ENCODE assay signal across 17 cellular contexts in the genomic region with DNA sequence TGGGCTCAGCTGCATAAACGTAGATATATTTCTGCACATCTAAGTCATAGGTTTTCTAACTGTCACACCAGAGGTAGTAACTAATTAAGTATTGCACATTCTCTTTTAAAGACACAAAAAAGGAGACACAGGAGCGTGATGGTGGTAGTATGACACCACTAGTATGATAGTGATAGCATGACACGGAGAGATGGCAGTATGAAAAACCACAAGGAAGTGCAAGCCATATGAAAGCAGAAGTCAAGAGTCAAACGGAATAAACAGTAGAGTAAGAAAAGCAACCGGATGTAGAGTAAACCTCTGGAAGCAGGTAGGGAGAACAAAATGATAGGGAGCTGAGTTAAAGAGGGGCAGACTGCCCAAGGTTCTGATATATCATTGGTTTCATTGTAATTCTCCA.
DNase-seq lines count a peak whose midpoint lies in the region; ATAC-seq, FAIRE-seq and TF ChIP-seq lines count a peak whose summit lies in the region.
"Had no signal": no experiment of that assay in that cellular context is flagged by ENCODE, and none has a peak within 500 bp of the region (broad histone marks: within the 10 kb centered on the region; RNA-seq: fewer than 3 reads in every experiment).

No MANE protein-coding gene starts in this region.

- no peaks in the 10 kb centered on the region for H3K79me1 ChIP-seq in H1 (ENCODE audit: low read depth, low read length)

- H3K36me3 Mint-ChIP-seq in CD8-positive, alpha-beta memory T cell: no peaks in the 10 kb centered on the region
- H3K36me3 Mint-ChIP-seq in activated naive CD8-positive, alpha-beta T cell treated with anti-CD3 and anti-CD28 coated beads, Interleukin-2, amount 50 U/mL, for 24 hours (ENCODE audit: low read depth): no peaks in the 10 kb centered on the region

- H2BK5ac ChIP-seq in H1 (ENCODE audit: low read depth, low read length): no peak overlapping the region

- H2AFZ ChIP-seq in H1 (ENCODE audit: low read length): 0 out of 2 replicates have a peak overlapping the region, but pooled peaks have one; percentile 1

- H2BK12ac ChIP-seq in H1 (ENCODE audit: low read depth, low read length): no peak overlapping the region

- H3K9me3 ChIP-seq in H1 (ENCODE audit: insufficient read depth in 2 of 2, low read depth in 1 of 2, low read length in 1 of 2): no peaks in the 10 kb centered on the region
- H3K9me3 ChIP-seq in CD8-positive, alpha-beta memory T cell (ENCODE audit: low read length): no peaks in the 10 kb centered on the region
- H3K9me3 ChIP-seq: body of pancreas, stomach had no signal

- no peak for FAIRE-seq in H1 (lab: Jason Lieb, UNC)
- FAIRE-seq: GM12891 had no signal

- no peaks in the 10 kb centered on the region for H3K4me1 ChIP-seq in H1 (replicated peaks in 1 of 4; ENCODE audit: control insufficient read depth in 3 of 4, insufficient read depth in 4 of 4, low read length in 3 of 4)
- H3K4me1 ChIP-seq in CD8-positive, alpha-beta memory T cell (ENCODE audit: insufficient read depth, low read length): no peaks in the 10 kb centered on the region
- H3K4me1 ChIP-seq: body of pancreas, stomach had no signal

- TF ChIP-seq RAD21 in H1 (IDR thresholded peaks at IDR 0.05 in 1 of 2, conservative IDR thresholded peaks at IDR 0.05 in 1 of 2; ENCODE audit: low read depth in 2 of 2, low read length in 2 of 2): no peak

- H2BK120ac ChIP-seq in H1 (replicated peaks; ENCODE audit: low read depth, low read length): no peak overlapping the region

- no peak overlapping the region for H4K5ac ChIP-seq in H1 (ENCODE audit: insufficient read length, low read depth, low read length)

- no peaks in the 10 kb centered on the region for H3K79me2 ChIP-seq in H1 (ENCODE audit: control insufficient read depth in 1 of 2, insufficient read depth in 2 of 2, low read length in 2 of 2)

- no peaks in the 10 kb centered on the region for H3K27me3 ChIP-seq in H1 (replicated peaks in 1 of 4; ENCODE audit: control insufficient read depth in 3 of 4, extremely low read depth in 1 of 4, insufficient read depth in 3 of 4, low read length in 3 of 4)
- no peaks in the 10 kb centered on the region for H3K27me3 ChIP-seq in H7 (ENCODE audit: control insufficient read depth, insufficient read depth, low read length)
- H3K27me3 ChIP-seq in CD8-positive, alpha-beta memory T cell (ENCODE audit: insufficient read depth, low read length, poor library complexity, severe bottlenecking): no peaks in the 10 kb centered on the region
- H3K27me3 ChIP-seq: body of pancreas, stomach had no signal

- no peak overlapping the region for H2BK15ac ChIP-seq in H1 (ENCODE audit: low read length)

- no peak for TF ChIP-seq CTCF in H1 (IDR thresholded peaks at IDR 0.05; ENCODE audit: control extremely low read depth in 1 of 3, insufficient read depth in 1 of 3, low read depth in 1 of 3, low read length in 3 of 3)

- no peak overlapping the region for H3K4ac ChIP-seq in H1 (replicated peaks; ENCODE audit: insufficient read length, low read depth, low read length)

- H3K4me3 ChIP-seq in H1 (ENCODE audit: extremely low read depth in 1 of 4, insufficient read depth in 2 of 4, low read depth in 3 of 4, low read length in 4 of 4) (no peak overlapping the region), H7 (ENCODE audit: insufficient read depth, low read depth, low read length) (no peak overlapping the region)
- no peak overlapping the region for H3K4me3 ChIP-seq in CD8-positive, alpha-beta memory T cell (ENCODE audit: low read length)
- H3K4me3 ChIP-seq: body of pancreas, skin epidermis, stomach had no signal

- H3K18ac ChIP-seq in H1 (ENCODE audit: extremely low read depth, low read length): no peak overlapping the region

- H3K4me3 Mint-ChIP-seq in CD8-positive, alpha-beta memory T cell: no peak overlapping the region
- H3K4me3 Mint-ChIP-seq in activated naive CD8-positive, alpha-beta T cell treated with anti-CD3 and anti-CD28 coated beads, Interleukin-2, amount 50 U/mL, for 24 hours: no peak overlapping the region

- WGBS in H1 (ENCODE audit: extremely low coverage in 1 of 2, insufficient coverage in 1 of 2, insufficient read length in 1 of 2, insufficient replicate concordance in 2 of 2, low coverage in 1 of 2, low lambda C conversion rate in 2 of 2, missing lambda C conversion rate in 1 of 2), 2 experiments: 89% methylated on average over 5 of the region's 5 CpGs; no CpG with 5 or more reads in 1 of the 2 experiments

- H3K36me3 ChIP-seq in H1 (ENCODE audit: control insufficient read depth in 2 of 4, insufficient read depth in 4 of 4, low read length in 3 of 4) (no peaks in the 10 kb centered on the region), H7 (replicated peaks; ENCODE audit: control insufficient read depth, insufficient read depth, low read length) (no peaks in the 10 kb centered on the region)
- H3K36me3 ChIP-seq in CD8-positive, alpha-beta memory T cell (ENCODE audit: insufficient read depth, low read length): no peaks in the 10 kb centered on the region
- H3K36me3 ChIP-seq: stomach had no signal

- H2AK5ac ChIP-seq in H1 (ENCODE audit: low read depth, low read length): no peak overlapping the region

- no peak overlapping the region for H3K14ac ChIP-seq in H1 (ENCODE audit: insufficient read length)

- no peaks in the 10 kb centered on the region for H3K27me3 Mint-ChIP-seq in CD8-positive, alpha-beta memory T cell
- H3K27me3 Mint-ChIP-seq in activated naive CD8-positive, alpha-beta T cell treated with anti-CD3 and anti-CD28 coated beads, Interleukin-2, amount 50 U/mL, for 24 hours: no peaks in the 10 kb centered on the region

- H3K23me2 ChIP-seq in H1 (ENCODE audit: low read depth, low read length): no peaks in the 10 kb centered on the region

- DNase-seq in MV-4-11 (lab: John Stamatoyannopoulos, UW): peak; percentile 88
- no peak for DNase-seq in H1 (ENCODE audit: low read depth in 1 of 2, low spot score in 2 of 2)
- no peak for DNase-seq in H7
- DNase-seq in CD8-positive, alpha-beta memory T cell: no peak
- no peak for DNase-seq in activated naive CD8-positive, alpha-beta T cell treated with anti-CD3 and anti-CD28 coated beads, Interleukin-2, amount 50 U/mL, for 24 hours
- DNase-seq in NCI-H2107 treated with DMSO at 0.1 percent for 48 hours (lab: John Stamatoyannopoulos, UW; ENCODE audit: unreplicated experiment): no peak
- DNase-seq: activated naive CD4-positive, alpha-beta T cell treated with Interleukin-2 at 50 U/mL for 16 hours; body of pancreas; C1 segment of cervical spinal cord; EL; midbrain; stomach had no signal

- no peak overlapping the region for H3K56ac ChIP-seq in H1 (replicated peaks; ENCODE audit: insufficient read length, low read depth, low read length)

- no peak overlapping the region for H3K27ac Mint-ChIP-seq in CD8-positive, alpha-beta memory T cell
- no peak overlapping the region for H3K27ac Mint-ChIP-seq in activated naive CD8-positive, alpha-beta T cell treated with anti-CD3 and anti-CD28 coated beads, Interleukin-2, amount 50 U/mL, for 24 hours

- no peak overlapping the region for H4K8ac ChIP-seq in H1 (ENCODE audit: extremely low read depth, insufficient read depth, low read length)

- no peak overlapping the region for H3K9ac ChIP-seq in H1 (replicated peaks in 1 of 4; ENCODE audit: extremely low read depth in 1 of 4, low read depth in 3 of 4, low read length in 3 of 4)

- H4K91ac ChIP-seq in H1 (replicated peaks; ENCODE audit: insufficient read length, low read length): no peak overlapping the region

- H3K27ac ChIP-seq in H1 (ENCODE audit: low read depth, low read length): no peak overlapping the region
- H3K27ac ChIP-seq in CD8-positive, alpha-beta memory T cell (ENCODE audit: low read depth, low read length): no peak overlapping the region
- H3K27ac ChIP-seq: body of pancreas, skin epidermis, stomach, VCaP had no signal

- H3K4me2 ChIP-seq in H1 (ENCODE audit: insufficient read depth in 1 of 2, low read depth in 2 of 2, low read length in 2 of 2): no peak overlapping the region

- ATAC-seq in GM19324 (IDR thresholded peaks at IDR 0.05; ENCODE audit: low FRiP score, unreplicated experiment) (peak; percentile 72), HG03066 (IDR thresholded peaks at IDR 0.05; ENCODE audit: low read depth, unreplicated experiment) (peak; percentile 61)
- no peak for ATAC-seq in activated naive CD8-positive, alpha-beta T cell treated with anti-CD3 and anti-CD28 coated beads, Interleukin-2, amount 50 U/mL, for 24 hours
- ATAC-seq: body of pancreas had no signal

- H3K9me3 Mint-ChIP-seq in CD8-positive, alpha-beta memory T cell: peaks cover 0 to 9% (median 3%) of the 10 kb centered on the region in 5 donors
- peaks cover 8% of the 10 kb centered on the region for H3K9me3 Mint-ChIP-seq in activated naive CD8-positive, alpha-beta T cell treated with anti-CD3 and anti-CD28 coated beads, Interleukin-2, amount 50 U/mL, for 24 hours

- no peak for TF ChIP-seq EP300 in H1 (IDR thresholded peaks at IDR 0.05; ENCODE audit: borderline replicate concordance in 1 of 2, low read depth in 2 of 2, low read length in 2 of 2)

- H3K23ac ChIP-seq in H1 (ENCODE audit: insufficient read length): no peak overlapping the region

- H2BK20ac ChIP-seq in H1 (ENCODE audit: low read length): no peak overlapping the region

- TF ChIP-seq POLR2A in H1 (IDR thresholded peaks at IDR 0.05; ENCODE audit: control extremely low read depth in 1 of 2, low read depth in 2 of 2, low read length in 2 of 2): no peak

- no peaks in the 10 kb centered on the region for H3K4me1 Mint-ChIP-seq in CD8-positive, alpha-beta memory T cell
- H3K4me1 Mint-ChIP-seq in activated naive CD8-positive, alpha-beta T cell treated with anti-CD3 and anti-CD28 coated beads, Interleukin-2, amount 50 U/mL, for 24 hours: no peaks in the 10 kb centered on the region

- POLR2A ChIA-PET in H1 (lab: Charles Lee; ENCODE audit: partially characterized antibody): no interaction called here
- POLR2A ChIA-PET in CD8-positive, alpha-beta memory T cell (lab: Charles Lee): no interaction called here

- no peaks in the 10 kb centered on the region for H4K20me1 ChIP-seq in H1 (replicated peaks in 1 of 2; ENCODE audit: control insufficient read depth in 1 of 2, insufficient read depth in 2 of 2, low read length in 2 of 2)

- CTCF ChIA-PET in H1 (lab: Charles Lee; ENCODE audit: partially characterized antibody): no interaction called here
- CTCF ChIA-PET in CD8-positive, alpha-beta memory T cell (lab: Charles Lee): no interaction called here

TF ChIP-seq in H1, 55 proteins besides CTCF, POLR2A, EP300 and RAD21 (continues in another document):
- TF ChIP-seq, protein P1, sequence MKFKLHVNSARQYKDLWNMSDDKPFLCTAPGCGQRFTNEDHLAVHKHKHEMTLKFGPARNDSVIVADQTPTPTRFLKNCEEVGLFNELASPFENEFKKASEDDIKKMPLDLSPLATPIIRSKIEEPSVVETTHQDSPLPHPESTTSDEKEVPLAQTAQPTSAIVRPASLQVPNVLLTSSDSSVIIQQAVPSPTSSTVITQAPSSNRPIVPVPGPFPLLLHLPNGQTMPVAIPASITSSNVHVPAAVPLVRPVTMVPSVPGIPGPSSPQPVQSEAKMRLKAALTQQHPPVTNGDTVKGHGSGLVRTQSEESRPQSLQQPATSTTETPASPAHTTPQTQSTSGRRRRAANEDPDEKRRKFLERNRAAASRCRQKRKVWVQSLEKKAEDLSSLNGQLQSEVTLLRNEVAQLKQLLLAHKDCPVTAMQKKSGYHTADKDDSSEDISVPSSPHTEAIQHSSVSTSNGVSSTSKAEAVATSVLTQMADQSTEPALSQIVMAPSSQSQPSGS (IDR thresholded peaks at IDR 0.05; ENCODE audit: low read length): no peak
- TF ChIP-seq FOSL1 (IDR thresholded peaks at IDR 0.05; ENCODE audit: insufficient read depth, low read depth, low read length): no peak
